Comparison of ENCODE assay signal across 15 cellular contexts in genomic region chrX:112913807-112914206, GRCh38.
"Had no signal": no experiment of that assay in that cellular context is flagged by ENCODE, and none has a peak within 500 bp of the region (broad histone marks: within the 10 kb centered on the region; RNA-seq: fewer than 3 reads in every experiment).

No MANE protein-coding gene starts in this region.

- DNase-seq: activated CD4-positive, alpha-beta T cell treated with anti-CD3 and anti-CD28 coated beads, Interleukin-2, amount 50 U/mL, for 4 hours; activated CD4-positive, CD25-positive, alpha-beta regulatory T cell treated with anti-CD3 and anti-CD28 coated beads, Interleukin-2, amount 50 U/mL, for 72 hours; activated T-cell treated with anti-CD3 and anti-CD28 coated beads, Interleukin-2, amount 50 U/mL, for 1 hour; amygdala; foreskin fibroblast; head of caudate nucleus; mesenchymal stem cell; right cardiac atrium; spleen; stimulated activated CD4-positive, alpha-beta T cell treated with anti-CD3 and anti-CD28 coated beads, Interleukin-1b, Interleukin-23, amount 100 ng/mL, for 48 hours had no signal

- H3K27ac Mint-ChIP-seq: activated naive CD8-positive, alpha-beta T cell; stimulated activated memory B cell treated with anti-CD40 and anti-IgM and Interleukin-4, amounts not matched to agents 10 μg/mL and 1 μg/mL and 100 μg/mL, for 72 hours; T-helper 2 cell treated with Interferon-gamma antibody and Interleukin-4, amounts not matched to agents 5 μg/mL and 100 μg/mL, for 36 hours had no signal

- ATAC-seq: right cardiac atrium; stimulated activated memory B cell treated with anti-CD40 and anti-IgM and Interleukin-4, amounts not matched to agents 10 μg/mL and 1 μg/mL and 100 μg/mL, for 72 hours had no signal

- H3K4me1 ChIP-seq: esophagus muscularis mucosa, spleen, tibial nerve had no signal

- H3K27me3 Mint-ChIP-seq: stimulated activated memory B cell treated with anti-CD40 and anti-IgM and Interleukin-4, amounts not matched to agents 10 μg/mL and 1 μg/mL and 100 μg/mL, for 72 hours had no signal

- H3K36me3 Mint-ChIP-seq: activated naive CD8-positive, alpha-beta T cell; stimulated activated memory B cell treated with anti-CD40 and anti-IgM and Interleukin-4, amounts not matched to agents 10 μg/mL and 1 μg/mL and 100 μg/mL, for 72 hours had no signal

- H3K27me3 ChIP-seq: esophagus muscularis mucosa, spleen, tibial nerve had no signal

- H3K9me3 ChIP-seq: esophagus muscularis mucosa, spleen, tibial nerve had no signal

- H3K4me3 Mint-ChIP-seq: activated naive CD8-positive, alpha-beta T cell; stimulated activated memory B cell treated with anti-CD40 and anti-IgM and Interleukin-4, amounts not matched to agents 10 μg/mL and 1 μg/mL and 100 μg/mL, for 72 hours; T-helper 2 cell treated with Interferon-gamma antibody and Interleukin-4, amounts not matched to agents 5 μg/mL and 100 μg/mL, for 36 hours had no signal

- H3K36me3 ChIP-seq: esophagus muscularis mucosa, spleen, tibial nerve had no signal

- H3K4me3 ChIP-seq: esophagus muscularis mucosa, spleen, tibial nerve had no signal

- H3K9me3 Mint-ChIP-seq: stimulated activated memory B cell treated with anti-CD40 and anti-IgM and Interleukin-4, amounts not matched to agents 10 μg/mL and 1 μg/mL and 100 μg/mL, for 72 hours; T-helper 2 cell treated with Interferon-gamma antibody and Interleukin-4, amounts not matched to agents 5 μg/mL and 100 μg/mL, for 36 hours had no signal

- H3K4me1 Mint-ChIP-seq: stimulated activated memory B cell treated with anti-CD40 and anti-IgM and Interleukin-4, amounts not matched to agents 10 μg/mL and 1 μg/mL and 100 μg/mL, for 72 hours had no signal

- H3K27ac ChIP-seq: esophagus muscularis mucosa, spleen, tibial nerve had no signal
